9 cellular contexts compared by ENCODE assay signal in genomic region chr7:100547872-100548271, GRCh38. TPM values are rescaled to one million over a fixed set of nuclear protein-coding genes. Genes with fewer than 3 reads are reported as not detected.
DNase-seq lines count a peak whose midpoint lies in the region; ATAC-seq and TF ChIP-seq lines count a peak whose summit lies in the region.
"Had no signal": no experiment of that assay in that cellular context is flagged by ENCODE, and none has a peak within 500 bp of the region (broad histone marks: within the 10 kb centered on the region; RNA-seq: fewer than 3 reads in every experiment).

No MANE protein-coding gene starts in this region.

- CTCF ChIA-PET in activated B cell treated with CpG ODN at 0.5 μM for 24 hours (lab: Charles Lee): interaction anchor here (0.6 to 2.2 kb wide), 2 partner anchors 12 to 39 kb away, joined by 3 to 8 read pairs; no protein-coding TSS in a partner anchor

- TF ChIP-seq EP300 in stomach (IDR thresholded peaks at IDR 0.05): no peak

- H3K27me3 Mint-ChIP-seq in activated B cell treated with CpG ODN at 0.5 μM for 24 hours: no peaks in the 10 kb centered on the region

- no peak overlapping the region for H3K4me3 Mint-ChIP-seq in activated B cell treated with CpG ODN at 0.5 μM for 24 hours

- DNase-seq in DMS 273 (lab: John Stamatoyannopoulos, UW; ENCODE audit: unreplicated experiment) (peak; percentile 61), DMS 273 treated with DMSO at 0.1 percent for 48 hours (lab: John Stamatoyannopoulos, UW) (no peak), activated B cell treated with CpG ODN at 0.5 μM for 24 hours (no peak), left ventricle myocardium superior (no peak), stomach (no peak), NCI-H146 treated with DMSO at 0.1 percent for 48 hours (lab: John Stamatoyannopoulos, UW; ENCODE audit: unreplicated experiment) (no peak), AML-193 (lab: John Stamatoyannopoulos, UW) (no peak)
- DNase-seq in stimulated activated CD4-positive, alpha-beta T cell treated with anti-CD3 and anti-CD28 coated beads, Interleukin-2, amount 100 ng/mL, for 48 hours: no peak

- POLR2A ChIA-PET in activated B cell treated with CpG ODN at 0.5 μM for 24 hours (lab: Charles Lee): interaction anchor here (1.5 kb wide), 1 partner anchor 37 kb away, joined by 3 read pairs; no protein-coding TSS in a partner anchor

- no peaks in the 10 kb centered on the region for H3K9me3 Mint-ChIP-seq in activated B cell treated with CpG ODN at 0.5 μM for 24 hours

- peaks cover 70% of the 10 kb centered on the region for H3K4me1 Mint-ChIP-seq in activated B cell treated with CpG ODN at 0.5 μM for 24 hours

- no peak for ATAC-seq in activated B cell treated with CpG ODN at 0.5 μM for 24 hours (ENCODE audit: low read depth)
- peak; percentile 32 for ATAC-seq in left ventricle myocardium superior

- H3K36me3 Mint-ChIP-seq in activated B cell treated with CpG ODN at 0.5 μM for 24 hours (ENCODE audit: low read depth): peaks cover 8% of the 10 kb centered on the region

- no peak for TF ChIP-seq CTCF in activated B cell treated with CpG ODN at 0.5 μM for 24 hours (IDR thresholded peaks at IDR 0.05)
- no peak for TF ChIP-seq CTCF in stomach (IDR thresholded peaks at IDR 0.05)

- intact Hi-C loops in activated B cell treated with CpG ODN at 0.5 μM for 24 hours (cut with micrococcal nuclease): no loop called here
- intact Hi-C loops in left ventricle myocardium superior (cut with micrococcal nuclease): loop anchor here (5.0 kb wide), 1 partner anchor 66 kb away; the partner anchor contains the start of gene NYAP1
- intact Hi-C loops in stomach (cut with DNase I; ENCODE audit: low total_unique reads): no loop called here

- H3K27me3 ChIP-seq in stomach: no peaks in the 10 kb centered on the region

- no peaks in the 10 kb centered on the region for H3K9me3 ChIP-seq in stomach

- H3K27ac Mint-ChIP-seq in activated B cell treated with CpG ODN at 0.5 μM for 24 hours: peak overlapping the region; percentile 79

- peak overlapping the region; percentile 78 to 94 (median 89) for H3K27ac ChIP-seq in stomach

- peaks cover 63 to 71% (median 69%) of the 10 kb centered on the region in 4 donors for H3K4me1 ChIP-seq in stomach

- 18 to 33% (median 30%) methylated on average over 2 of the region's 2 CpGs for WGBS in stomach, 5 donors

- H3K36me3 ChIP-seq in stomach: peaks cover 17 to 42% (median 38%) of the 10 kb centered on the region in 4 donors

- H3K4me3 ChIP-seq in stomach: no peak overlapping the region

- TF ChIP-seq POLR2A in stomach (IDR thresholded peaks at IDR 0.05): no peak

RNA-seq across cellular contexts. Expression of gene AGFG2, which starts 8.9 kb away (rescaled TPM):
- 9.5 and 10.8 TPM in 2 replicates for total RNA-seq in activated B cell treated with CpG ODN at 0.5 μM for 24 hours
- total RNA-seq in left ventricle myocardium superior: 24.7 TPM
- 100 to 1,000 TPM in 1 of 5 donors, 10 to 100 TPM in 3, 1 to 10 TPM in 1; 8.4 to 154 (median 16.4) TPM for total RNA-seq in stomach
- 10 to 100 TPM in 2 of 3 donors, 1 to 10 TPM in 1; 7.9 to 11.0 (median 10.2) TPM for polyA plus RNA-seq in stomach

RNA-seq across cellular contexts. Expression of gene SAP25, which starts 25.8 kb away (rescaled TPM):
- 13.8 and 24.1 TPM in 2 replicates for total RNA-seq in activated B cell treated with CpG ODN at 0.5 μM for 24 hours
- 0.77 TPM for total RNA-seq in left ventricle myocardium superior
- 1 to 10 TPM in 1 of 5 donors, under 1 TPM in 1, not detected in 3; 0.92 to 1.8 TPM for total RNA-seq in stomach
- polyA plus RNA-seq in stomach: 1 to 10 TPM; 1.4 to 4.7 (median 2.3) TPM

RNA-seq across cellular contexts. Expression of gene LRCH4, which starts 38.1 kb away (rescaled TPM):
- total RNA-seq in activated B cell treated with CpG ODN at 0.5 μM for 24 hours (137 and 174 TPM in 2 replicates), left ventricle myocardium superior (27.3 TPM), stomach (100 to 1,000 TPM in 3 of 5 donors, 10 to 100 TPM in 2; 23.7 to 263 (median 154) TPM)
- polyA plus RNA-seq in stomach: 10 to 100 TPM; 23.5 to 39.5 (median 26.0) TPM

RNA-seq across cellular contexts. Expression of gene FBXO24, which starts 38.3 kb away (rescaled TPM):
- 0.29 and 1.9 TPM in 2 replicates for total RNA-seq in activated B cell treated with CpG ODN at 0.5 μM for 24 hours
- 0.77 TPM for total RNA-seq in left ventricle myocardium superior
- total RNA-seq in stomach: under 1 TPM in 3 of 5 donors, not detected in 2; 0.37 to 0.45 (median 0.43) TPM
- under 1 TPM in 2 of 3 donors, not detected in 1; 0.44 to 0.88 TPM for polyA plus RNA-seq in stomach
- total RNA-seq: A172 had no signal

RNA-seq across cellular contexts. Expression of gene PCOLCE, which starts 54.3 kb away (rescaled TPM):
- total RNA-seq in activated B cell treated with CpG ODN at 0.5 μM for 24 hours (5.4 and 5.8 TPM in 2 replicates), left ventricle myocardium superior (40.4 TPM), stomach (100 to 1,000 TPM in 1 of 5 donors, 10 to 100 TPM in 4; 15.8 to 129 (median 37.8) TPM)
- 10 to 100 TPM; 15.6 to 25.0 (median 18.6) TPM for polyA plus RNA-seq in stomach
